Comparison of ENCODE assay signal across 1 cellular context in genomic region chr14:91255026-91255695, GRCh38.
TF ChIP-seq lines count a peak whose summit lies in the region.

No MANE protein-coding gene starts in this region.

TF ChIP-seq in H1, 55 proteins besides CTCF, POLR2A, EP300 and RAD21:
- no peak for TF ChIP-seq BCL11A (IDR thresholded peaks at IDR 0.05; ENCODE audit: low read depth in 2 of 2, low read length in 2 of 2)
- TF ChIP-seq TAF1 (IDR thresholded peaks at IDR 0.05; ENCODE audit: low read depth, low read length): no peak
- TF ChIP-seq NRF1 (IDR thresholded peaks at IDR 0.05; ENCODE audit: low read depth, low read length): no peak
- no peak for TF ChIP-seq POU5F1 (IDR thresholded peaks at IDR 0.05; ENCODE audit: low read depth, low read length)
- no peak for TF ChIP-seq SIN3A (conservative IDR thresholded peaks at IDR 0.05 in 1 of 2, IDR thresholded peaks at IDR 0.05 in 1 of 2; ENCODE audit: low read depth in 1 of 2, low read length in 2 of 2)
- TF ChIP-seq EGR1 (IDR thresholded peaks at IDR 0.05; ENCODE audit: borderline replicate concordance, low read depth, low read length): no peak
